Comparison of ENCODE assay signal across 1 cellular context in the genomic region with DNA sequence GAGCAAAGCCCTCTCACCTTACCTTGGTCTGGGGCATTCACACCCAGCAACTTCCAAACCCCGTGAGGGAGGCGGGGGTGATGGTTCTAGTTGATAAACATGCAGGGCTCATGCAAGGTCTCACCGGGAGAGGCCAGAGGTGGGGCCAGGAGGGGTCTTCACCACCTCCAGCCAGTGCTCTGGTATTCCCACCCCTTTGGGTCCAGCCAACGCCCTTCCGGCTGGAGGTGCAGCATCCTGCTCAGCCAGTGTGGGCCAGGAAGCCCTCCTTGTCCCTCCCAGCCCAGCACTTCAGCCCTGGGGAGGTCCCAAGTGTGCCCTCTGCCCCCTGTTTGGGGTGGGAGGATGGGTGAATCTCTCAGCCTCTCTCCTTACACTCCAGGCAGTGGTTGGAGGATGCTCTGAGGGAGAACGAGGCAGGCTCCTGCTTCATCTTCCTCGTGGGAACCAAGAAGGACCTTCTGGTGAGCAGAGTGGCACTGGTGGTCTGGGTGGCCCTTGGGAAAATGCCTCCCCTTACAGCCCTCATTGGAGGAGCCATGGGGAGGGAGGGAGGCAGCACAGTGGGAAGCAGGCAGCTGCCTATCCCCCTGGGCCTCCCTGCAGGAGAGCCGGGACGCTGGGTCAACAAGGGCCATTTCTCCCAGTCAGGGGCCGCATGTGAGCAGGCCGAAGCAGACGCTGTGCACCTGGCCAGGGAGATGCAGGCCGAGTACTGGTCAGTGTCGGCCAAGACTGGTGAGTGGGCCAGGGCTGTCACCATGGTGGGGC.
A peak's percentile ranks its signal among the peaks of the same experiment; 100 is the strongest.
TF ChIP-seq lines count a peak whose summit lies in the region.

No MANE protein-coding gene starts in this region.

TF ChIP-seq in HepG2, 621 proteins besides CTCF, POLR2A, EP300 and RAD21 (continued from another document):
- TF ChIP-seq, protein P1, sequence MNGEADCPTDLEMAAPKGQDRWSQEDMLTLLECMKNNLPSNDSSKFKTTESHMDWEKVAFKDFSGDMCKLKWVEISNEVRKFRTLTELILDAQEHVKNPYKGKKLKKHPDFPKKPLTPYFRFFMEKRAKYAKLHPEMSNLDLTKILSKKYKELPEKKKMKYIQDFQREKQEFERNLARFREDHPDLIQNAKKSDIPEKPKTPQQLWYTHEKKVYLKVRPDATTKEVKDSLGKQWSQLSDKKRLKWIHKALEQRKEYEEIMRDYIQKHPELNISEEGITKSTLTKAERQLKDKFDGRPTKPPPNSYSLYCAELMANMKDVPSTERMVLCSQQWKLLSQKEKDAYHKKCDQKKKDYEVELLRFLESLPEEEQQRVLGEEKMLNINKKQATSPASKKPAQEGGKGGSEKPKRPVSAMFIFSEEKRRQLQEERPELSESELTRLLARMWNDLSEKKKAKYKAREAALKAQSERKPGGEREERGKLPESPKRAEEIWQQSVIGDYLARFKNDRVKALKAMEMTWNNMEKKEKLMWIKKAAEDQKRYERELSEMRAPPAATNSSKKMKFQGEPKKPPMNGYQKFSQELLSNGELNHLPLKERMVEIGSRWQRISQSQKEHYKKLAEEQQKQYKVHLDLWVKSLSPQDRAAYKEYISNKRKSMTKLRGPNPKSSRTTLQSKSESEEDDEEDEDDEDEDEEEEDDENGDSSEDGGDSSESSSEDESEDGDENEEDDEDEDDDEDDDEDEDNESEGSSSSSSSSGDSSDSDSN (CRISPR knock-in tag; IDR thresholded peaks at IDR 0.05) = 0 out of 2 replicates have a peak, but pooled peaks have one; percentile 5
- TF ChIP-seq ZNF572 (CRISPR knock-in tag; IDR thresholded peaks at IDR 0.05) (no peak), NCOR1 (IDR thresholded peaks at IDR 0.05; ENCODE audit: borderline replicate concordance, low read length) (no peak), NKX3-1 (CRISPR knock-in tag; IDR thresholded peaks at IDR 0.05) (no peak), HES4 (CRISPR knock-in tag; IDR thresholded peaks at IDR 0.05; ENCODE audit: borderline replicate concordance) (no peak), ZNF792 (CRISPR knock-in tag; IDR thresholded peaks at IDR 0.05) (no peak), FOXA1 (IDR thresholded peaks at IDR 0.05) (no peak), FOXA1 (CRISPR knock-in tag; IDR thresholded peaks at IDR 0.05) (peak; percentile 61; the same call in 1 of the 2 replicates), TCF7L2 (IDR thresholded peaks at IDR 0.05; ENCODE audit: low read depth, low read length) (no peak), SP4 (CRISPR knock-in tag; IDR thresholded peaks at IDR 0.05) (no peak), NFYC (CRISPR knock-in tag; IDR thresholded peaks at IDR 0.05) (no peak), ZNF749 (CRISPR knock-in tag; IDR thresholded peaks at IDR 0.05; ENCODE audit: borderline replicate concordance) (no peak), NFYB (CRISPR knock-in tag; IDR thresholded peaks at IDR 0.05) (no peak), GLMP (CRISPR knock-in tag; IDR thresholded peaks at IDR 0.05; ENCODE audit: borderline replicate concordance) (no peak), KLF6 (CRISPR knock-in tag; IDR thresholded peaks at IDR 0.05) (no peak), ZNF280B (CRISPR knock-in tag; IDR thresholded peaks at IDR 0.05; ENCODE audit: borderline replicate concordance) (0 out of 2 replicates have a peak, but pooled peaks have one; percentile 13), ZNF687 (CRISPR knock-in tag; IDR thresholded peaks at IDR 0.05) (peak; percentile 45; the same call in 1 of the 2 replicates)
- TF ChIP-seq, protein P2, sequence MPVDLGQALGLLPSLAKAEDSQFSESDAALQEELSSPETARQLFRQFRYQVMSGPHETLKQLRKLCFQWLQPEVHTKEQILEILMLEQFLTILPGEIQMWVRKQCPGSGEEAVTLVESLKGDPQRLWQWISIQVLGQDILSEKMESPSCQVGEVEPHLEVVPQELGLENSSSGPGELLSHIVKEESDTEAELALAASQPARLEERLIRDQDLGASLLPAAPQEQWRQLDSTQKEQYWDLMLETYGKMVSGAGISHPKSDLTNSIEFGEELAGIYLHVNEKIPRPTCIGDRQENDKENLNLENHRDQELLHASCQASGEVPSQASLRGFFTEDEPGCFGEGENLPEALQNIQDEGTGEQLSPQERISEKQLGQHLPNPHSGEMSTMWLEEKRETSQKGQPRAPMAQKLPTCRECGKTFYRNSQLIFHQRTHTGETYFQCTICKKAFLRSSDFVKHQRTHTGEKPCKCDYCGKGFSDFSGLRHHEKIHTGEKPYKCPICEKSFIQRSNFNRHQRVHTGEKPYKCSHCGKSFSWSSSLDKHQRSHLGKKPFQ (CRISPR knock-in tag; IDR thresholded peaks at IDR 0.05; ENCODE audit: insufficient replicate concordance) = peak; percentile 8
- TF ChIP-seq, protein P3, sequence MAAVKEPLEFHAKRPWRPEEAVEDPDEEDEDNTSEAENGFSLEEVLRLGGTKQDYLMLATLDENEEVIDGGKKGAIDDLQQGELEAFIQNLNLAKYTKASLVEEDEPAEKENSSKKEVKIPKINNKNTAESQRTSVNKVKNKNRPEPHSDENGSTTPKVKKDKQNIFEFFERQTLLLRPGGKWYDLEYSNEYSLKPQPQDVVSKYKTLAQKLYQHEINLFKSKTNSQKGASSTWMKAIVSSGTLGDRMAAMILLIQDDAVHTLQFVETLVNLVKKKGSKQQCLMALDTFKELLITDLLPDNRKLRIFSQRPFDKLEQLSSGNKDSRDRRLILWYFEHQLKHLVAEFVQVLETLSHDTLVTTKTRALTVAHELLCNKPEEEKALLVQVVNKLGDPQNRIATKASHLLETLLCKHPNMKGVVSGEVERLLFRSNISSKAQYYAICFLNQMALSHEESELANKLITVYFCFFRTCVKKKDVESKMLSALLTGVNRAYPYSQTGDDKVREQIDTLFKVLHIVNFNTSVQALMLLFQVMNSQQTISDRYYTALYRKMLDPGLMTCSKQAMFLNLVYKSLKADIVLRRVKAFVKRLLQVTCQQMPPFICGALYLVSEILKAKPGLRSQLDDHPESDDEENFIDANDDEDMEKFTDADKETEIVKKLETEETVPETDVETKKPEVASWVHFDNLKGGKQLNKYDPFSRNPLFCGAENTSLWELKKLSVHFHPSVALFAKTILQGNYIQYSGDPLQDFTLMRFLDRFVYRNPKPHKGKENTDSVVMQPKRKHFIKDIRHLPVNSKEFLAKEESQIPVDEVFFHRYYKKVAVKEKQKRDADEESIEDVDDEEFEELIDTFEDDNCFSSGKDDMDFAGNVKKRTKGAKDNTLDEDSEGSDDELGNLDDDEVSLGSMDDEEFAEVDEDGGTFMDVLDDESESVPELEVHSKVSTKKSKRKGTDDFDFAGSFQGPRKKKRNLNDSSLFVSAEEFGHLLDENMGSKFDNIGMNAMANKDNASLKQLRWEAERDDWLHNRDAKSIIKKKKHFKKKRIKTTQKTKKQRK (IDR thresholded peaks at IDR 0.05; ENCODE audit: low read length) = no peak
TF ChIP-seq in HepG2: peak in this region for 11.
